ENCODE assay signal across 9 cellular contexts in the genomic region with DNA sequence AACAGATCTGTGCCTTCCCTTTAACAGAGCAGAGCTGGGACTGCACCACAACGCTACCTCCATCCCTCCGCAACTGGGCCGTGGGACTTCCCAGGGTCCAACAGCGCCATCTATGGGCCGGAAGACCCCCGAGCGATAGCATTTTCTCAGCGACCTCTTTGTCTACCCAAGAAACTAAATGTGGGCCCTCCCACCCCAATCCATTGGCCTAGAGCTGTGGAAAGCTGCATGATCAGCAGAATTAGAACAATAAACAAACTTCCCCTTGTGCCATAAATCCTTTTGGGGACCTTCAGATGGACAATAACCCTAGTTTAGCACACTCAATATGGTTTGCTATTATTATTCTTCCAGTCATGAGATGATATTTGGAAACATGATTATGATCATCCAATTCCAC.
DNase-seq lines count a peak whose midpoint lies in the region; ATAC-seq and TF ChIP-seq lines count a peak whose summit lies in the region.
"Had no signal": no experiment of that assay in that cellular context is flagged by ENCODE, and none has a peak within 500 bp of the region (broad histone marks: within the 10 kb centered on the region; RNA-seq: fewer than 3 reads in every experiment).

No MANE protein-coding gene starts in this region.

- H3K36me3 Mint-ChIP-seq in activated CD8-positive, alpha-beta memory T cell treated with anti-CD3 and anti-CD28 coated beads, Interleukin-2, amount 10 ng/mL, durations not matched to agents 7 days and 5 days: no peaks in the 10 kb centered on the region

- H3F3A ChIP-seq in DOHH2 (ENCODE audit: control insufficient read depth, insufficient read depth): no peaks in the 10 kb centered on the region

- H3K9me2 ChIP-seq in DOHH2 (replicated peaks; ENCODE audit: control insufficient read depth, low read length): no peaks in the 10 kb centered on the region

- peak; percentile 95 for TF ChIP-seq CTCF in DOHH2 (IDR thresholded peaks at IDR 0.05; ENCODE audit: low read depth, low read length, poor library complexity, severe bottlenecking)

- H3K27ac Mint-ChIP-seq in activated CD8-positive, alpha-beta memory T cell treated with anti-CD3 and anti-CD28 coated beads, Interleukin-2, amount 10 ng/mL, durations not matched to agents 7 days and 5 days: no peak overlapping the region

- ATAC-seq in GM21576 (IDR thresholded peaks at IDR 0.05; ENCODE audit: unreplicated experiment) (peak; percentile 70), left ventricle myocardium superior (no peak)
- peak; percentile 45 for ATAC-seq in activated CD8-positive, alpha-beta memory T cell treated with anti-CD3 and anti-CD28 coated beads, Interleukin-2, amount 10 ng/mL, durations not matched to agents 7 days and 5 days

- H3K4me1 ChIP-seq in DOHH2 (ENCODE audit: control insufficient read depth, low read length): no peaks in the 10 kb centered on the region

- no peaks in the 10 kb centered on the region for H3K9me3 ChIP-seq in DOHH2 (ENCODE audit: control insufficient read depth, insufficient read depth, low read length)
- H3K9me3 ChIP-seq: neutrophil had no signal

- H3K4me2 ChIP-seq in DOHH2 (ENCODE audit: low read length): no peak overlapping the region

- no peaks in the 10 kb centered on the region for H3K79me2 ChIP-seq in DOHH2 (ENCODE audit: control insufficient read depth, low read length)

- intact Hi-C loops in left ventricle myocardium superior (cut with micrococcal nuclease): no loop called here

- DNase-seq in NCI-H1105 treated with DMSO at 0.1 percent for 48 hours (lab: John Stamatoyannopoulos, UW): peak; percentile 20
- DNase-seq in activated CD8-positive, alpha-beta memory T cell treated with anti-CD3 and anti-CD28 coated beads, Interleukin-2, amount 10 ng/mL, durations not matched to agents 7 days and 5 days: peak; percentile 62
- DNase-seq in left ventricle myocardium superior: peak; percentile 43
- peak; percentile 13 to 36 for DNase-seq in stimulated activated CD8-positive, alpha-beta memory T cell treated with anti-CD3 and anti-CD28 coated beads, Interleukin-7, amount 100 ng/mL, for 48 hours (ENCODE audit: extremely low read depth in 1 of 2, low read depth in 1 of 2)
- DNase-seq in DMS153 treated with DMSO at 0.1 percent for 48 hours (lab: John Stamatoyannopoulos, UW; ENCODE audit: unreplicated experiment): no peak
- DNase-seq in NOMO-1 treated with dmso at 0.1 percent for 144 hours (lab: John Stamatoyannopoulos, UW; ENCODE audit: unreplicated experiment): no peak

- no peaks in the 10 kb centered on the region for H3K36me3 ChIP-seq in DOHH2 (ENCODE audit: control insufficient read depth, low read length)
- H3K36me3 ChIP-seq: neutrophil had no signal

- H3K27me3 Mint-ChIP-seq in activated CD8-positive, alpha-beta memory T cell treated with anti-CD3 and anti-CD28 coated beads, Interleukin-2, amount 10 ng/mL, durations not matched to agents 7 days and 5 days: peaks cover 9% of the 10 kb centered on the region

- no peak overlapping the region for H3K27ac ChIP-seq in DOHH2 (ENCODE audit: low read depth, low read length)
- H3K27ac ChIP-seq: neutrophil had no signal

- H3K4me3 ChIP-seq in DOHH2 (ENCODE audit: low read length): no peak overlapping the region

- H3K4me3 Mint-ChIP-seq in activated CD8-positive, alpha-beta memory T cell treated with anti-CD3 and anti-CD28 coated beads, Interleukin-2, amount 10 ng/mL, durations not matched to agents 7 days and 5 days: no peak overlapping the region

- H4K20me1 ChIP-seq in DOHH2 (ENCODE audit: control insufficient read depth, insufficient read depth, low read depth, low read length): no peaks in the 10 kb centered on the region

- H3K9me3 Mint-ChIP-seq in activated CD8-positive, alpha-beta memory T cell treated with anti-CD3 and anti-CD28 coated beads, Interleukin-2, amount 10 ng/mL, durations not matched to agents 7 days and 5 days (ENCODE audit: low read depth): no peaks in the 10 kb centered on the region

- H3K27me3 ChIP-seq in DOHH2 (ENCODE audit: control insufficient read depth, low read length): no peaks in the 10 kb centered on the region

- CTCF ChIA-PET in activated CD8-positive, alpha-beta memory T cell treated with anti-CD3 and anti-CD28 coated beads, Interleukin-2, amount 10 ng/mL, durations not matched to agents 7 days and 5 days (lab: Charles Lee): interaction anchor here (0.7 to 1.2 kb wide), 5 partner anchors 15 to 123 kb away, joined by 3 to 4 read pairs (median 3); no protein-coding TSS in a partner anchor

- H3K4me1 Mint-ChIP-seq in activated CD8-positive, alpha-beta memory T cell treated with anti-CD3 and anti-CD28 coated beads, Interleukin-2, amount 10 ng/mL, durations not matched to agents 7 days and 5 days: no peaks in the 10 kb centered on the region

Comparison
In these comparisons a context has a peak if more than half of its experiments do, and no peak if none do; other contexts are left out.
1. DNase-seq: peak in NCI-H1105 treated with DMSO at 0.1 percent for 48 hours (single experiment), activated CD8-positive, alpha-beta memory T cell treated with anti-CD3 and anti-CD28 coated beads, Interleukin-2, amount 10 ng/mL, durations not matched to agents 7 days and 5 days (single experiment), left ventricle myocardium superior (single experiment) and stimulated activated CD8-positive, alpha-beta memory T cell treated with anti-CD3 and anti-CD28 coated beads, Interleukin-7, amount 100 ng/mL, for 48 hours (2 of 2); none in DMS153 treated with DMSO at 0.1 percent for 48 hours (single experiment) and NOMO-1 treated with dmso at 0.1 percent for 144 hours (single experiment).